In genomic region chr12:56688129-56688845, GRCh38 we compare ENCODE assay signal across 1 cellular context.
TF ChIP-seq lines count a peak whose summit lies in the region.

TSS of gene PTGES3 (minus strand) at chr12:56688284. CDS start at chr12:56687999, 285 bp downstream.

TF ChIP-seq in HepG2, 621 proteins besides CTCF, POLR2A, EP300 and RAD21 (continued from another document and continues in another):
- TF ChIP-seq POGK (CRISPR knock-in tag; conservative IDR thresholded peaks at IDR 0.05) (peak; percentile 73), RAD51 (IDR thresholded peaks at IDR 0.05; ENCODE audit: borderline replicate concordance) (no peak), TCF12 (IDR thresholded peaks at IDR 0.05) (no peak), TCF12 (CRISPR knock-in tag; IDR thresholded peaks at IDR 0.05) (no peak; the same call in 1 of the 2 replicates), ZNF574 (CRISPR knock-in tag; IDR thresholded peaks at IDR 0.05) (peak; percentile 92), CEBPB (IDR thresholded peaks at IDR 0.05; ENCODE audit: borderline replicate concordance, low read depth, low read length) (no peak), IKZF4 (CRISPR knock-in tag; IDR thresholded peaks at IDR 0.05; ENCODE audit: borderline replicate concordance, low read depth, not compliant biosample characterization) (peak; percentile 80), ARHGAP35 (CRISPR knock-in tag; IDR thresholded peaks at IDR 0.05; ENCODE audit: borderline replicate concordance) (peak; percentile 94), MTF2 (CRISPR knock-in tag; IDR thresholded peaks at IDR 0.05; ENCODE audit: borderline replicate concordance) (0 out of 2 replicates have a peak, but pooled peaks have one; percentile 35), XRCC5 (optimal IDR thresholded peaks at IDR 0.05; ENCODE audit: low read length) (peak; percentile 1), ETV5 (CRISPR knock-in tag; IDR thresholded peaks at IDR 0.05; ENCODE audit: borderline replicate concordance) (0 out of 2 replicates have a peak, but pooled peaks have one; percentile 37), ARID5B (CRISPR knock-in tag; IDR thresholded peaks at IDR 0.05) (peak; percentile 70), MYC (CRISPR knock-in tag; IDR thresholded peaks at IDR 0.05; ENCODE audit: borderline replicate concordance) (peak; percentile 84), AKAP8 (CRISPR knock-in tag; IDR thresholded peaks at IDR 0.05) (peak; percentile 51), ZFAT (CRISPR knock-in tag; conservative IDR thresholded peaks at IDR 0.05) (no peak), E2F5 (CRISPR knock-in tag; conservative IDR thresholded peaks at IDR 0.05) (no peak), TGIF2 (CRISPR knock-in tag; IDR thresholded peaks at IDR 0.05) (peak; percentile 81; the same call in 1 of the 2 replicates), ZHX2 (IDR thresholded peaks at IDR 0.05; ENCODE audit: low read depth) (peak; percentile 64), ZHX2 (CRISPR knock-in tag; IDR thresholded peaks at IDR 0.05; ENCODE audit: borderline replicate concordance) (peak; percentile 69), ATAD3A (CRISPR knock-in tag; IDR thresholded peaks at IDR 0.05) (no peak), NAIF1 (CRISPR knock-in tag; IDR thresholded peaks at IDR 0.05; ENCODE audit: borderline replicate concordance) (peak; percentile 94), ATF5 (CRISPR knock-in tag; IDR thresholded peaks at IDR 0.05; ENCODE audit: low read depth) (0 out of 2 replicates have a peak, but pooled peaks have one; percentile 37), ZBTB43 (CRISPR knock-in tag; conservative IDR thresholded peaks at IDR 0.05) (peak; percentile 92), ZNF337 (CRISPR knock-in tag; IDR thresholded peaks at IDR 0.05; ENCODE audit: borderline replicate concordance, low read depth) (no peak), ZNF720 (CRISPR knock-in tag; IDR thresholded peaks at IDR 0.05) (no peak), ZNF235 (CRISPR knock-in tag; IDR thresholded peaks at IDR 0.05; ENCODE audit: borderline replicate concordance) (no peak), RBFOX2 (IDR thresholded peaks at IDR 0.05; ENCODE audit: low read depth, low read length) (peak; percentile 97), NR2F2 (IDR thresholded peaks at IDR 0.05; ENCODE audit: borderline replicate concordance, low read depth) (0 out of 2 replicates have a peak, but pooled peaks have one; percentile 4), ZNF451 (CRISPR knock-in tag; IDR thresholded peaks at IDR 0.05) (peak; percentile 92; the same call in 1 of the 2 replicates), MAFF (IDR thresholded peaks at IDR 0.05; ENCODE audit: low read depth, low read length) (peak; percentile 30; the same call in 1 of the 2 replicates), HOXA7 (CRISPR knock-in tag; IDR thresholded peaks at IDR 0.05) (0 out of 2 replicates have a peak, but pooled peaks have one; percentile 69), ATRX (CRISPR knock-in tag; IDR thresholded peaks at IDR 0.05; ENCODE audit: borderline replicate concordance) (no peak), HCFC1 (IDR thresholded peaks at IDR 0.05; ENCODE audit: low read depth, low read length) (peak; percentile 22; the same call in 1 of the 2 replicates), ZNF121 (CRISPR knock-in tag; IDR thresholded peaks at IDR 0.05) (no peak; the same call in 1 of the 2 replicates), ZNF230 (CRISPR knock-in tag; IDR thresholded peaks at IDR 0.05) (peak; percentile 79), CSRNP1 (CRISPR knock-in tag; IDR thresholded peaks at IDR 0.05) (peak; percentile 95), MAX (IDR thresholded peaks at IDR 0.05) (peak; percentile 96), MXD3 (CRISPR knock-in tag; IDR thresholded peaks at IDR 0.05) (peak; percentile 96), SP2 (CRISPR knock-in tag; IDR thresholded peaks at IDR 0.05) (no peak), ZNF549 (CRISPR knock-in tag; IDR thresholded peaks at IDR 0.05) (no peak)
